In genomic region chr2:107742460-107743027, GRCh38 we compare ENCODE assay signal across 5 cellular contexts.
"Had no signal": no experiment of that assay in that cellular context is flagged by ENCODE, and none has a peak within 500 bp of the region (broad histone marks: within the 10 kb centered on the region; RNA-seq: fewer than 3 reads in every experiment).

No MANE protein-coding gene starts in this region.

- H3K4me3 ChIP-seq: GM23338 had no signal

- H3K4me3 Mint-ChIP-seq: GM23338, H9 had no signal

- DNase-seq: H9, HCEC 1CT, IMR-90, KBM-7 had no signal
